ENCODE assay signal across 8 cellular contexts in genomic region chr11:113773416-113774173, GRCh38.
A peak's percentile ranks its signal among the peaks of the same experiment; 100 is the strongest.
DNase-seq lines count a peak whose midpoint lies in the region; ATAC-seq and TF ChIP-seq lines count a peak whose summit lies in the region.

Gene ZW10, minus strand, starts transcription at chr11:113773692. Its CDS starts 26 bp downstream, at chr11:113773666.

- H3K9ac ChIP-seq in MM.1S (ENCODE audit: low read length), result peak within 1 kb of the TSS; percentile 93

- H3K27ac Mint-ChIP-seq in nephron progenitor cell, result peak within 1 kb of the TSS; percentile 94
- H3K27ac Mint-ChIP-seq in stimulated activated naive CD8-positive, alpha-beta T cell treated with anti-CD3 and anti-CD28 coated beads, Interleukin-15, amount 100 ng/mL, for 72 hours, result peak within 1 kb of the TSS; percentile 97 to 100

- no peaks in the 10 kb centered on the region for H3K9me3 Mint-ChIP-seq in nephron progenitor cell
- H3K9me3 Mint-ChIP-seq in stimulated activated naive CD8-positive, alpha-beta T cell treated with anti-CD3 and anti-CD28 coated beads, Interleukin-15, amount 100 ng/mL, for 72 hours, result no peaks in the 10 kb centered on the region

- peak within 1 kb of the TSS; percentile 54 for H3K4me2 ChIP-seq in MM.1S (ENCODE audit: low read depth, low read length)

- peak within 1 kb of the TSS; percentile 97 for H3K4me3 ChIP-seq in MM.1S (ENCODE audit: low read length)

- H3K4me1 ChIP-seq in MM.1S (ENCODE audit: low read length), result 0 out of 2 replicates have a peak, but pooled peaks cover 3% of the 10 kb centered on the region

- no peaks in the 10 kb centered on the region for H4K20me1 ChIP-seq in MM.1S (ENCODE audit: insufficient read depth, low read length)

- peak within 1 kb of the TSS; percentile 98 for H2AFZ ChIP-seq in MM.1S (ENCODE audit: low read length)

- H3K36me3 ChIP-seq in MM.1S (replicated peaks; ENCODE audit: insufficient read depth, low read length), result no peaks in the 10 kb centered on the region

- TF ChIP-seq CTCF in MM.1S (IDR thresholded peaks at IDR 0.05; ENCODE audit: low read length) (peak; percentile 81), nephron progenitor cell (IDR thresholded peaks at IDR 0.05) (peak; percentile 88)

- no peaks in the 10 kb centered on the region for H3K27me3 ChIP-seq in MM.1S (replicated peaks; ENCODE audit: insufficient read depth, low read length)

- no peaks in the 10 kb centered on the region for H3K9me2 ChIP-seq in MM.1S (replicated peaks; ENCODE audit: insufficient read depth, low read length)

- no peaks in the 10 kb centered on the region for H3F3A ChIP-seq in MM.1S (ENCODE audit: insufficient read depth, low read length)

- H3K79me2 ChIP-seq in MM.1S (ENCODE audit: low read length), result peaks cover 43% of the 10 kb centered on the region

- peak within 1 kb of the TSS; percentile 30; the same call in 1 of the 2 replicates for H3K27ac ChIP-seq in MM.1S (ENCODE audit: low read length)

- peak within 1 kb of the TSS; percentile 99 for H3K4me3 Mint-ChIP-seq in nephron progenitor cell
- H3K4me3 Mint-ChIP-seq in stimulated activated naive CD8-positive, alpha-beta T cell treated with anti-CD3 and anti-CD28 coated beads, Interleukin-15, amount 100 ng/mL, for 72 hours, result peak within 1 kb of the TSS; percentile 86 to 100

- DNase-seq in GF-D8 (lab: John Stamatoyannopoulos, UW) (peak; percentile 100), HCEC 1CT (peak; percentile 96), MM.1S (peak; percentile 95), SIG-M5 (lab: John Stamatoyannopoulos, UW) (peak; percentile 67), activated gamma-delta T cell (lab: John Stamatoyannopoulos, UW) (peak; percentile 84), fibroblast of the conjunctiva (ENCODE audit: low read depth) (peak; percentile 97), nephron progenitor cell (peak; percentile 93)
- DNase-seq in stimulated activated naive CD8-positive, alpha-beta T cell treated with anti-CD3 and anti-CD28 coated beads, Interleukin-15, amount 100 ng/mL, for 72 hours, result peak; percentile 89 to 94

- peaks cover 23% of the 10 kb centered on the region for H3K4me1 Mint-ChIP-seq in nephron progenitor cell
- H3K4me1 Mint-ChIP-seq in stimulated activated naive CD8-positive, alpha-beta T cell treated with anti-CD3 and anti-CD28 coated beads, Interleukin-15, amount 100 ng/mL, for 72 hours, result peaks cover 25% of the 10 kb centered on the region

- H3K27me3 Mint-ChIP-seq in nephron progenitor cell (ENCODE audit: low read depth, poor library complexity), result peaks cover 47% of the 10 kb centered on the region
- H3K27me3 Mint-ChIP-seq in stimulated activated naive CD8-positive, alpha-beta T cell treated with anti-CD3 and anti-CD28 coated beads, Interleukin-15, amount 100 ng/mL, for 72 hours, result no peaks in the 10 kb centered on the region

- no peaks in the 10 kb centered on the region for H3K9me3 ChIP-seq in MM.1S (replicated peaks; ENCODE audit: insufficient read depth, low read length)

- peak; percentile 98 for ATAC-seq in stimulated activated naive CD8-positive, alpha-beta T cell treated with anti-CD3 and anti-CD28 coated beads, Interleukin-15, amount 100 ng/mL, for 72 hours

- peaks cover 21% of the 10 kb centered on the region for H3K36me3 Mint-ChIP-seq in nephron progenitor cell (ENCODE audit: low read depth)

Comparison
In these comparisons a context has a peak if more than half of its experiments do, and no peak if none do; other contexts are left out.
1. Peak in every context shown above with its lines: DNase-seq, ATAC-seq, H3K4me3 ChIP-seq and H3K27ac ChIP-seq.